ENCODE assay signal across 10 cellular contexts in genomic region chr19:17576758-17577532, GRCh38. TPM values are rescaled to one million over a fixed set of nuclear protein-coding genes. Genes with fewer than 3 reads are reported as not detected.
DNase-seq lines count a peak whose midpoint lies in the region; ATAC-seq and TF ChIP-seq lines count a peak whose summit lies in the region.
"Had no signal": no experiment of that assay in that cellular context is flagged by ENCODE, and none has a peak within 500 bp of the region (broad histone marks: within the 10 kb centered on the region; RNA-seq: fewer than 3 reads in every experiment).

No MANE protein-coding gene starts in this region.

- CTCF ChIA-PET in activated naive CD4-positive, alpha-beta T cell treated with anti-CD3 and anti-CD28 coated beads for 36 hours (lab: Charles Lee) = interaction anchor here (0.9 kb wide), 1 partner anchor 29 kb away, joined by 3 read pairs; no protein-coding TSS in a partner anchor
- CTCF ChIA-PET in RWPE1 (lab: Yijun Ruan, JAX) = no interaction called here

- DNase-seq in activated naive CD4-positive, alpha-beta T cell treated with anti-CD3 and anti-CD28 coated beads for 36 hours = peak; percentile 30
- no peak for DNase-seq in activated naive CD4-positive, alpha-beta T cell (lab: John Stamatoyannopoulos, UW)
- DNase-seq in RWPE1 (ENCODE audit: low spot score) = peak; percentile 85
- DNase-seq in tibial nerve (ENCODE audit: low spot score in 2 of 2) = peak; percentile 64 to 75
- DNase-seq in vagina (ENCODE audit: extremely low spot score in 2 of 2) = no peak
- DNase-seq: activated effector memory CD4-positive, alpha-beta T cell treated with anti-CD3 and anti-CD28 coated beads, Interleukin-2, amount 50 U/mL, for 16 hours had no signal

- H3K27ac Mint-ChIP-seq in activated naive CD4-positive, alpha-beta T cell treated with anti-CD3 and anti-CD28 coated beads for 36 hours = no peak overlapping the region

- no peaks in the 10 kb centered on the region for H3K4me1 Mint-ChIP-seq in activated naive CD4-positive, alpha-beta T cell treated with anti-CD3 and anti-CD28 coated beads for 36 hours (ENCODE audit: low read depth)

- intact Hi-C loops in activated naive CD4-positive, alpha-beta T cell treated with anti-CD3 and anti-CD28 coated beads for 36 hours (cut with micrococcal nuclease) = no loop called here
- intact Hi-C loops in vagina (cut with DNase I) = no loop called here

- POLR2A ChIA-PET in RWPE1 (lab: Yijun Ruan, JAX; ENCODE audit: low non-redundant PET) = interaction anchor here (0.5 kb wide), 1 partner anchor 156 kb away, joined by 6 read pairs; no protein-coding TSS in a partner anchor

- ATAC-seq in gastroesophageal sphincter (peak; percentile 63), HG03439 (IDR thresholded peaks at IDR 0.05; ENCODE audit: unreplicated experiment) (no peak), GM19467 (IDR thresholded peaks at IDR 0.05; ENCODE audit: unreplicated experiment) (no peak)

- peaks cover 0 to 27% (median 0%) of the 10 kb centered on the region in 3 donors for H3K4me1 ChIP-seq in gastroesophageal sphincter
- H3K4me1 ChIP-seq in tibial nerve = peaks cover 0 to 36% (median 0%) of the 10 kb centered on the region in 4 donors
- H3K4me1 ChIP-seq in vagina = peaks cover 10% of the 10 kb centered on the region

- H3K9me3 ChIP-seq in gastroesophageal sphincter (no peaks in the 10 kb centered on the region), tibial nerve (no peaks in the 10 kb centered on the region), vagina (no peaks in the 10 kb centered on the region)

- no peak overlapping the region for H3K4me3 ChIP-seq in gastroesophageal sphincter
- peak overlapping the region in 1 of 4 donors; percentile 28 for H3K4me3 ChIP-seq in tibial nerve
- H3K4me3 ChIP-seq in vagina = no peak overlapping the region

- peaks cover 45% of the 10 kb centered on the region for H3K36me3 Mint-ChIP-seq in activated naive CD4-positive, alpha-beta T cell treated with anti-CD3 and anti-CD28 coated beads for 36 hours (ENCODE audit: low read depth)

- H3K27ac ChIP-seq in RWPE1 (peak overlapping the region; percentile 76), gastroesophageal sphincter (peak overlapping the region in 1 of 4 donors; percentile 30), tibial nerve (peak overlapping the region in 3 of 4 donors; percentile 19 to 59 (median 59)), vagina (no peak overlapping the region)
- H3K27ac ChIP-seq: KMS-11 had no signal

- H3K4me3 Mint-ChIP-seq in activated naive CD4-positive, alpha-beta T cell treated with anti-CD3 and anti-CD28 coated beads for 36 hours = no peak overlapping the region

- H3K36me3 ChIP-seq in gastroesophageal sphincter (peaks cover 0 to 97% of the 10 kb centered on the region in 2 donors), tibial nerve (peaks cover 0 to 95% (median 16%) of the 10 kb centered on the region in 3 donors), vagina (peaks cover 0 to 44% of the 10 kb centered on the region in 2 donors)

- no peak for TF ChIP-seq POLR2A in gastroesophageal sphincter (IDR thresholded peaks at IDR 0.05)
- TF ChIP-seq POLR2A in tibial nerve (IDR thresholded peaks at IDR 0.05) = no peak
- no peak for TF ChIP-seq POLR2A in vagina (IDR thresholded peaks at IDR 0.05)

- TF ChIP-seq CTCF in RWPE1 (conservative IDR thresholded peaks at IDR 0.05; ENCODE audit: low read depth) (no peak), gastroesophageal sphincter (IDR thresholded peaks at IDR 0.05) (no peak), tibial nerve (IDR thresholded peaks at IDR 0.05) (no peak), vagina (IDR thresholded peaks at IDR 0.05) (no peak)

- H3K9me3 Mint-ChIP-seq in activated naive CD4-positive, alpha-beta T cell treated with anti-CD3 and anti-CD28 coated beads for 36 hours = no peaks in the 10 kb centered on the region

- 33 to 67% methylated on average over 5 to 11 of the region's 41 CpGs for WGBS in gastroesophageal sphincter (ENCODE audit: low coverage in 1 of 2), 2 donors
- 50 to 67% methylated on average over 29 to 41 of the region's 41 CpGs for WGBS in tibial nerve, 2 donors

- no peaks in the 10 kb centered on the region for H3K27me3 Mint-ChIP-seq in activated naive CD4-positive, alpha-beta T cell treated with anti-CD3 and anti-CD28 coated beads for 36 hours (ENCODE audit: low read depth)

- no peaks in the 10 kb centered on the region for H3K27me3 ChIP-seq in gastroesophageal sphincter
- no peaks in the 10 kb centered on the region for H3K27me3 ChIP-seq in tibial nerve
- no peaks in the 10 kb centered on the region for H3K27me3 ChIP-seq in vagina

- TF ChIP-seq EP300 in gastroesophageal sphincter (IDR thresholded peaks at IDR 0.05) (no peak), tibial nerve (IDR thresholded peaks at IDR 0.05) (no peak)

RNA-seq across cellular contexts. Expression of gene COLGALT1, which starts 21.5 kb away (rescaled TPM):
- total RNA-seq in activated naive CD4-positive, alpha-beta T cell treated with anti-CD3 and anti-CD28 coated beads for 36 hours = 10 to 100 TPM; 36.8 to 37.3 TPM
- total RNA-seq in gastroesophageal sphincter (10 to 100 TPM; 54.7 to 78.9 (median 61.2) TPM), tibial nerve (100 to 1,000 TPM in 1 of 4 donors, 10 to 100 TPM in 3; 74.5 to 141 (median 88.2) TPM), vagina (55.0 TPM)

Comparison
In these comparisons a context has a peak if more than half of its experiments do, and no peak if none do; other contexts are left out.
1. DNase-seq: peak in activated naive CD4-positive, alpha-beta T cell treated with anti-CD3 and anti-CD28 coated beads for 36 hours (single experiment), RWPE1 (single experiment) and tibial nerve (2 of 2); none in activated naive CD4-positive, alpha-beta T cell (0 of 4) and vagina (0 of 2).